ENCODE assay signal across 8 cellular contexts in the genomic region with DNA sequence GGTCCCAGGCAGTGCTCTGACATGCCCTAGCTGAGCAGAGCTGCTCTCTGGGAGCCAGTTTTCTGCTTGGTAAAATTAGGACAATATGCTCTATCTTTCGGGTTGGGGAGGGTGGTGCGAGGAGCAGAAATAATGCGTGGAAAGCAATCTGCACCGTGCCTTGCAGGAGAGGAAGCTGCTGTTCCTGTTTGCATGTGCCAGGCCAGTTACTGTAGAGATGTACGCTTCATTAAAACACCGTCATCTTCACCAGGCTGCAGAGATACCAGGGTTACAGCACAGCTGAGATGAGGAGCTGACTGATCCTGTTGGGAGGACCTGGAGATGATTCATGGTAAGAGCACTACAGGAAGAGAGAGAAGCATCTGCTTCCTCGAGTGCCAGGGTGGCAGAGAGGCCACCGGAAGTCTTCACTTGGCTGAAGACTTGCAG. TPM values are rescaled to one million over a fixed set of nuclear protein-coding genes. Genes with fewer than 3 reads are reported as not detected.
DNase-seq lines count a peak whose midpoint lies in the region; ATAC-seq, FAIRE-seq and TF ChIP-seq lines count a peak whose summit lies in the region.

No MANE protein-coding gene starts in this region.

- ATAC-seq in activated CD8-positive, alpha-beta T cell treated with anti-CD3 and anti-CD28 coated beads, Interleukin-2, amount 10 ng/mL, durations not matched to agents 7 days and 5 days = peak; percentile 66
- ATAC-seq in GM21737 (IDR thresholded peaks at IDR 0.05; ENCODE audit: unreplicated experiment) = no peak

- H3K9me3 Mint-ChIP-seq in activated CD8-positive, alpha-beta T cell treated with anti-CD3 and anti-CD28 coated beads, Interleukin-2, amount 10 ng/mL, durations not matched to agents 7 days and 5 days (ENCODE audit: insufficient read depth) = peaks cover 8% of the 10 kb centered on the region

- CTCF ChIA-PET in activated CD8-positive, alpha-beta T cell treated with anti-CD3 and anti-CD28 coated beads, Interleukin-2, amount 10 ng/mL, durations not matched to agents 7 days and 5 days (lab: Charles Lee) = interaction anchor here (0.8 to 4.5 kb wide), 4 partner anchors 10 to 240 kb away, joined by 3 to 23 read pairs (median 4); no protein-coding TSS in a partner anchor

- peak overlapping the region; percentile 38 for H3K4me2 ChIP-seq in keratinocyte (ENCODE audit: control insufficient read depth, extremely low read depth, insufficient read depth, low read depth, low read length)

- TF ChIP-seq CTCF in HL-60 (IDR thresholded peaks at IDR 0.05; ENCODE audit: insufficient read depth, low read length) (no peak), keratinocyte (optimal IDR thresholded peaks at IDR 0.05 in 1 of 3, IDR thresholded peaks at IDR 0.05 in 1 of 3, conservative IDR thresholded peaks at IDR 0.05 in 1 of 3; ENCODE audit: extremely low read depth in 1 of 3, insufficient read depth in 2 of 3, low read length in 3 of 3) (no peak)

- H3K9me3 ChIP-seq in keratinocyte (ENCODE audit: control insufficient read depth, low read depth, low read length) = no peaks in the 10 kb centered on the region

- peak; percentile 97 for FAIRE-seq in keratinocyte (lab: Jason Lieb, UNC)

- H3K36me3 Mint-ChIP-seq in activated CD8-positive, alpha-beta T cell treated with anti-CD3 and anti-CD28 coated beads, Interleukin-2, amount 10 ng/mL, durations not matched to agents 7 days and 5 days (ENCODE audit: low read depth) = no peaks in the 10 kb centered on the region

- peak overlapping the region; percentile 82 for H3K27ac Mint-ChIP-seq in activated CD8-positive, alpha-beta T cell treated with anti-CD3 and anti-CD28 coated beads, Interleukin-2, amount 10 ng/mL, durations not matched to agents 7 days and 5 days

- no peak overlapping the region for H3K9ac ChIP-seq in keratinocyte (ENCODE audit: control insufficient read depth, extremely low read depth, insufficient read depth, low read length)

- peak overlapping the region; percentile 32 for H3K4me3 Mint-ChIP-seq in activated CD8-positive, alpha-beta T cell treated with anti-CD3 and anti-CD28 coated beads, Interleukin-2, amount 10 ng/mL, durations not matched to agents 7 days and 5 days

- H3K9me1 ChIP-seq in keratinocyte (ENCODE audit: control insufficient read depth, extremely low read depth, insufficient read depth, low read length) = no peaks in the 10 kb centered on the region

- H3K27me3 ChIP-seq in HL-60 (ENCODE audit: insufficient read depth, poor library complexity, severe bottlenecking) (no peaks in the 10 kb centered on the region), keratinocyte (ENCODE audit: control insufficient read depth, extremely low read depth, insufficient read depth, low read length) (no peaks in the 10 kb centered on the region)

- POLR2A ChIA-PET in activated CD8-positive, alpha-beta T cell treated with anti-CD3 and anti-CD28 coated beads, Interleukin-2, amount 10 ng/mL, durations not matched to agents 7 days and 5 days (lab: Charles Lee) = interaction anchor here (0.6 to 6.0 kb wide), 4 partner anchors 10 to 70 kb away, joined by 3 to 34 read pairs (median 16); a partner anchor contains a TSS

- peak overlapping the region; percentile 67 for H2AFZ ChIP-seq in keratinocyte (ENCODE audit: control insufficient read depth, low read length)

- H3K27me3 Mint-ChIP-seq in activated CD8-positive, alpha-beta T cell treated with anti-CD3 and anti-CD28 coated beads, Interleukin-2, amount 10 ng/mL, durations not matched to agents 7 days and 5 days (ENCODE audit: low read depth) = no peaks in the 10 kb centered on the region

- H3K4me1 Mint-ChIP-seq in activated CD8-positive, alpha-beta T cell treated with anti-CD3 and anti-CD28 coated beads, Interleukin-2, amount 10 ng/mL, durations not matched to agents 7 days and 5 days (ENCODE audit: low read depth) = peaks cover 33% of the 10 kb centered on the region

- 0 out of 2 replicates have a peak overlapping the region, but pooled peaks have one; percentile 4 for H3K27ac ChIP-seq in HL-60 (replicated peaks)
- H3K27ac ChIP-seq in keratinocyte (ENCODE audit: control insufficient read depth, insufficient read depth, low read length) = no peak overlapping the region

- no peaks in the 10 kb centered on the region for H3K79me2 ChIP-seq in keratinocyte (ENCODE audit: control insufficient read depth, insufficient read depth, low read length)

- H3K36me3 ChIP-seq in keratinocyte (ENCODE audit: control insufficient read depth in 2 of 2, extremely low read depth in 1 of 2, insufficient read depth in 2 of 2, low read length in 2 of 2) = no peaks in the 10 kb centered on the region

- DNase-seq in CD1c-positive myeloid dendritic cell (ENCODE audit: extremely low spot score) (peak; percentile 64), HL-60 (ENCODE audit: low read depth in 1 of 2, low spot score in 1 of 2) (peak; percentile 41 to 63), keratinocyte (ENCODE audit: low read depth, low spot score) (no peak), RKO (ENCODE audit: low spot score) (no peak), NCI-H1048 (lab: John Stamatoyannopoulos, UW) (no peak), NCI-H128 (lab: John Stamatoyannopoulos, UW; ENCODE audit: unreplicated experiment) (no peak)
- peak; percentile 41 for DNase-seq in activated CD8-positive, alpha-beta T cell treated with anti-CD3 and anti-CD28 coated beads, Interleukin-2, amount 10 ng/mL, durations not matched to agents 7 days and 5 days

- H4K20me1 ChIP-seq in keratinocyte (ENCODE audit: control insufficient read depth, extremely low read depth, insufficient read depth, low read length) = no peaks in the 10 kb centered on the region

- dilution Hi-C loops in keratinocyte (cut with MboI; ENCODE audit: extremely low pct_ligation_motif_present, low sequenced_read_pairs) = no loop called here

- H3K4me3 ChIP-seq in HL-60 (replicated peaks; ENCODE audit: insufficient read depth, low read length) (no peak overlapping the region), keratinocyte (ENCODE audit: control insufficient read depth in 2 of 3, extremely low read depth in 1 of 3, insufficient read depth in 2 of 3, low read depth in 1 of 3, low read length in 3 of 3) (no peak overlapping the region)

- H3K4me1 ChIP-seq in keratinocyte (ENCODE audit: control insufficient read depth, extremely low read depth, insufficient read depth, low read length) = peaks cover 11% of the 10 kb centered on the region

RNA-seq across cellular contexts. Expression of a gene that starts 29.5 kb away (rescaled TPM):
- total RNA-seq in activated CD8-positive, alpha-beta T cell treated with anti-CD3 and anti-CD28 coated beads, Interleukin-2, amount 10 ng/mL, durations not matched to agents 7 days and 5 days = 10 to 100 TPM; 59.7 to 65.3 TPM
- 16.4 to 23.8 TPM (median 22.9 TPM) in 3 replicates for polyA plus RNA-seq in keratinocyte
- 10.0 TPM for polyA plus RNA-seq in keratinocyte (2011; ENCODE audit: low read depth)
- polyA plus RNA-seq in keratinocyte (2011; cell fraction: cytosol; rRNA removed) = 16.2 and 20.0 TPM in 2 replicates
- 23.0 and 30.2 TPM in 2 replicates for polyA plus RNA-seq in keratinocyte (2011; cell fraction: nucleus; rRNA removed)
- polyA plus RNA-seq in keratinocyte (2012; ENCODE audit: low replicate concordance) = 15.5 and 17.2 TPM in 2 replicates
- 21.3 to 26.9 TPM (median 25.7 TPM) in 3 replicates for polyA minus RNA-seq in keratinocyte
- 16.5 TPM for polyA minus RNA-seq in keratinocyte (2011; cell fraction: cytosol; rRNA and poly(A)+ RNA removed)
- 13.1 and 17.1 TPM in 2 replicates for polyA minus RNA-seq in keratinocyte (2011; cell fraction: nucleus; rRNA and poly(A)+ RNA removed)

Comparison
In these comparisons a context has a peak if more than half of its experiments do, and no peak if none do; other contexts are left out.
1. DNase-seq: peak in CD1c-positive myeloid dendritic cell (single experiment), HL-60 (2 of 2) and activated CD8-positive, alpha-beta T cell treated with anti-CD3 and anti-CD28 coated beads, Interleukin-2, amount 10 ng/mL, durations not matched to agents 7 days and 5 days (single experiment); none in keratinocyte (single experiment), RKO (single experiment), NCI-H1048 (single experiment) and NCI-H128 (single experiment).